8 cellular contexts compared by ENCODE assay signal in genomic region chr1:108747898-108748297, GRCh38. TPM values are rescaled to one million over a fixed set of nuclear protein-coding genes. Genes with fewer than 3 reads are reported as not detected.
A peak's percentile ranks its signal among the peaks of the same experiment; 100 is the strongest.
DNase-seq lines count a peak whose midpoint lies in the region; ATAC-seq and TF ChIP-seq lines count a peak whose summit lies in the region.

No MANE protein-coding gene starts in this region.

- no peaks in the 10 kb centered on the region for H3K27me3 Mint-ChIP-seq in CD4-positive, alpha-beta memory T cell
- H3K27me3 Mint-ChIP-seq in nephron progenitor cell (ENCODE audit: low read depth, poor library complexity) = peaks cover 3% of the 10 kb centered on the region

- intact Hi-C loops in CD4-positive, alpha-beta memory T cell (cut with micrococcal nuclease) = loop anchor here (2.0 to 5.0 kb wide), 2 partner anchors 45 to 679 kb away; partner anchors contain the start of gene PSMA5

- peak overlapping the region; percentile 25 to 94 (median 79) for H3K27ac Mint-ChIP-seq in CD4-positive, alpha-beta memory T cell
- H3K27ac Mint-ChIP-seq in nephron progenitor cell = no peak overlapping the region

- H3K36me3 Mint-ChIP-seq in CD4-positive, alpha-beta memory T cell = peaks cover 6 to 29% of the 10 kb centered on the region in 2 donors
- peaks cover 28% of the 10 kb centered on the region for H3K36me3 Mint-ChIP-seq in nephron progenitor cell (ENCODE audit: low read depth)

- POLR2A ChIA-PET in CD4-positive, alpha-beta memory T cell (lab: Charles Lee; ENCODE audit: partially characterized antibody) = interaction anchor here (0.5 to 4.2 kb wide), 3 partner anchors 44 to 86 kb away, joined by 3 to 30 read pairs (median 3); partner anchors contain the start of gene PRPF38B

- DNase-seq in CD4-positive, alpha-beta memory T cell = no peak
- DNase-seq in NB4 (ENCODE audit: low read depth) = peak; percentile 30
- DNase-seq in nephron progenitor cell = no peak
- DNase-seq in NCI-H2081 treated with DMSO at 0.1 percent for 48 hours (lab: John Stamatoyannopoulos, UW) = no peak
- no peak for DNase-seq in effector CD8-positive, alpha-beta T cell (lab: John Stamatoyannopoulos, UW)

- no peak overlapping the region for H3K27ac ChIP-seq in CD4-positive, alpha-beta memory T cell (ENCODE audit: low read depth, low read length)
- peak overlapping the region; percentile 97 for H3K27ac ChIP-seq in cingulate gyrus (ENCODE audit: low read depth, low read length)

- peak overlapping the region; percentile 26 to 99 (median 54) for H3K4me3 Mint-ChIP-seq in CD4-positive, alpha-beta memory T cell
- peak overlapping the region; percentile 96 for H3K4me3 Mint-ChIP-seq in nephron progenitor cell

- no peak overlapping the region for H3K4me3 ChIP-seq in CD4-positive, alpha-beta memory T cell (ENCODE audit: low read length in 2 of 2)
- peak overlapping the region; percentile 82 for H3K4me3 ChIP-seq in NB4 (ENCODE audit: low read depth, low read length)

- ATAC-seq in GM21528 (IDR thresholded peaks at IDR 0.05; ENCODE audit: low FRiP score, unreplicated experiment) (no peak), HG03432 (IDR thresholded peaks at IDR 0.05; ENCODE audit: unreplicated experiment) (no peak)

- H3K4me1 Mint-ChIP-seq in CD4-positive, alpha-beta memory T cell = peaks cover 28 to 53% (median 37%) of the 10 kb centered on the region in 4 donors
- peaks cover 22% of the 10 kb centered on the region for H3K4me1 Mint-ChIP-seq in nephron progenitor cell

- H3K9me3 ChIP-seq in CD4-positive, alpha-beta memory T cell (ENCODE audit: control insufficient read depth in 1 of 2, low read length in 2 of 2) = no peaks in the 10 kb centered on the region

- TF ChIP-seq CTCF in NB4 (IDR thresholded peaks at IDR 0.05; ENCODE audit: low read depth, low read length) = no peak
- TF ChIP-seq CTCF in nephron progenitor cell (IDR thresholded peaks at IDR 0.05) = no peak

- CTCF ChIA-PET in CD4-positive, alpha-beta memory T cell (lab: Charles Lee; ENCODE audit: partially characterized antibody) = interaction anchor here (0.9 to 1.0 kb wide), 2 partner anchors 55 to 80 kb away, joined by 3 to 4 read pairs; partner anchors contain the start of gene PRPF38B

- H3K4me1 ChIP-seq in CD4-positive, alpha-beta memory T cell (ENCODE audit: insufficient read depth, low read length) = peaks cover 41% of the 10 kb centered on the region

- no peaks in the 10 kb centered on the region for H3K36me3 ChIP-seq in CD4-positive, alpha-beta memory T cell (ENCODE audit: insufficient read depth, low read length)

- no peaks in the 10 kb centered on the region for H3K27me3 ChIP-seq in CD4-positive, alpha-beta memory T cell (ENCODE audit: insufficient read depth, low read length)

- TF ChIP-seq POLR2A in NB4 (IDR thresholded peaks at IDR 0.05; ENCODE audit: extremely low read depth, insufficient read length) = no peak

- H3K9me3 Mint-ChIP-seq in CD4-positive, alpha-beta memory T cell = peaks cover 0 to 5% (median 0%) of the 10 kb centered on the region in 8 donors
- H3K9me3 Mint-ChIP-seq in nephron progenitor cell = peaks cover 3% of the 10 kb centered on the region

RNA-seq across cellular contexts. Expression of gene STXBP3, which starts 1.4 kb away (rescaled TPM):
- 10 to 100 TPM; 90.9 to 92.5 TPM for total RNA-seq in CD4-positive, alpha-beta memory T cell
- 10 to 100 TPM; 69.0 to 74.1 TPM for polyA plus RNA-seq in CD4-positive, alpha-beta memory T cell

RNA-seq across cellular contexts. Expression of gene FNDC7, which starts 35.2 kb away (rescaled TPM):
- under 1 TPM; 0.17 TPM for total RNA-seq in CD4-positive, alpha-beta memory T cell
- polyA plus RNA-seq in CD4-positive, alpha-beta memory T cell = under 1 TPM in 1 of 2 donors, not detected in 1; 0.10 TPM

RNA-seq across cellular contexts. Expression of gene PRPF38B, which starts 55.8 kb away (rescaled TPM):
- 100 to 1,000 TPM; 124 to 126 TPM for total RNA-seq in CD4-positive, alpha-beta memory T cell
- polyA plus RNA-seq in CD4-positive, alpha-beta memory T cell = 10 to 100 TPM; 11.9 to 35.8 TPM
